9 cellular contexts compared by ENCODE assay signal in the genomic region with DNA sequence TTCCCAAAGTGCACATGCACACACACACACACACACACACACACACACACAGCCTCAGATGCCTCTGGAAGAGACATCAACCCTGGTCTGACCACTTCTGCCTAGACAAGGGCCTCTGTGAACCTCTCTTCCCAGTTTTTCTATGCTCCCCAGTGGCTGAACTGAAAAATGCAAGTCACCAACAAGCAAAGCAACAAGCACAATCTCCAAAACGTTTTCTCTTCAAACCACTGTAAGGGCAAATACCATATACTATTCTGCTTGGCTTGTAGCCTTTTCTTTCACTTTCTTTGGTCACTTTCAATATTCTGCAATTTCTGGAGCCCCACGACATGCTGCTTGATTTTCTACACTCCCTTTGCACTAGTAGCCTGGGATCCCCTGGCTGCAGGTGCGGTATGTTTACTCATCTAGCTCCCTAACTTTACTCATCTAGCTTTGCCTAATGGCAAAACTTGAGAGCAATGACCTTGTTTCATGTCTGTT.
DNase-seq lines count a peak whose midpoint lies in the region; ATAC-seq, FAIRE-seq and TF ChIP-seq lines count a peak whose summit lies in the region.
"Had no signal": no experiment of that assay in that cellular context is flagged by ENCODE, and none has a peak within 500 bp of the region (broad histone marks: within the 10 kb centered on the region; RNA-seq: fewer than 3 reads in every experiment).

No MANE protein-coding gene starts in this region.

- TF ChIP-seq POLR2A in H54 (IDR thresholded peaks at IDR 0.05; ENCODE audit: low read depth, low read length): no peak
- no peak for TF ChIP-seq POLR2A in body of pancreas (IDR thresholded peaks at IDR 0.05)

- intact Hi-C loops in body of pancreas (cut with DNase I): no loop called here

- WGBS in body of pancreas, 2 donors: 33 to 44% methylated on average over 3 of the region's 3 CpGs

- ATAC-seq in body of pancreas: no peak
- peak; percentile 96 for ATAC-seq in left lobe of liver

- TF ChIP-seq CTCF in LNCAP (IDR thresholded peaks at IDR 0.05): peak; percentile 39; the same call in 1 of the 2 replicates
- peak in 4 of 7 experiments; percentile 22 to 43 (median 32) for TF ChIP-seq CTCF in body of pancreas (IDR thresholded peaks at IDR 0.05)

- no peaks in the 10 kb centered on the region for H3K27me3 ChIP-seq in body of pancreas
- H3K27me3 ChIP-seq: BLaER1 treated with 17β-estradiol and CSF1 and Interleukin-3, amounts not matched to agents 10 nM and 100 nM had no signal

- no peaks in the 10 kb centered on the region for H3K4me1 ChIP-seq in body of pancreas

- peak in 2 of 3 experiments; percentile 14 to 46 for DNase-seq in NCI-H1417 (lab: John Stamatoyannopoulos, UW)
- DNase-seq in NCI-H1417 treated with DMSO at 0.1 percent for 48 hours (lab: John Stamatoyannopoulos, UW): no peak
- DNase-seq in H54 (ENCODE audit: insufficient read length, low spot score): no peak
- DNase-seq in body of pancreas: no peak
- DNase-seq in left lobe of liver (ENCODE audit: low spot score): no peak
- no peak for DNase-seq in NCI-H128 (lab: John Stamatoyannopoulos, UW; ENCODE audit: unreplicated experiment)
- no peak for DNase-seq in GM19238 (ENCODE audit: insufficient read length, low spot score)

- H3K4me3 ChIP-seq in body of pancreas: no peak overlapping the region
- H3K4me3 ChIP-seq: BLaER1 treated with 17β-estradiol and CSF1 and Interleukin-3, amounts not matched to agents 10 nM and 100 nM had no signal

- no peak overlapping the region for H3K27ac ChIP-seq in body of pancreas
- H3K27ac ChIP-seq: BLaER1 treated with 17β-estradiol and CSF1 and Interleukin-3, amounts not matched to agents 10 nM and 100 nM had no signal

- no peaks in the 10 kb centered on the region for H3K9me3 ChIP-seq in body of pancreas
- H3K9me3 ChIP-seq: BLaER1 treated with 17β-estradiol and CSF1 and Interleukin-3, amounts not matched to agents 10 nM and 100 nM had no signal

- no peaks in the 10 kb centered on the region for H3K36me3 ChIP-seq in body of pancreas (replicated peaks in 1 of 2; ENCODE audit: insufficient read depth in 1 of 2, low read depth in 2 of 2)
- H3K36me3 ChIP-seq: BLaER1 treated with 17β-estradiol and CSF1 and Interleukin-3, amounts not matched to agents 10 nM and 100 nM had no signal

- FAIRE-seq in H54 (lab: Jason Lieb, UNC): peak; percentile 87

Comparison
In these comparisons a context has a peak if more than half of its experiments do, and no peak if none do; other contexts are left out.
1. DNase-seq: peak in NCI-H1417 (2 of 3); none in NCI-H1417 treated with DMSO at 0.1 percent for 48 hours (single experiment), H54 (single experiment), body of pancreas (0 of 4), left lobe of liver (single experiment), NCI-H128 (single experiment) and GM19238 (single experiment).